11 cellular contexts compared by ENCODE assay signal in the genomic region with DNA sequence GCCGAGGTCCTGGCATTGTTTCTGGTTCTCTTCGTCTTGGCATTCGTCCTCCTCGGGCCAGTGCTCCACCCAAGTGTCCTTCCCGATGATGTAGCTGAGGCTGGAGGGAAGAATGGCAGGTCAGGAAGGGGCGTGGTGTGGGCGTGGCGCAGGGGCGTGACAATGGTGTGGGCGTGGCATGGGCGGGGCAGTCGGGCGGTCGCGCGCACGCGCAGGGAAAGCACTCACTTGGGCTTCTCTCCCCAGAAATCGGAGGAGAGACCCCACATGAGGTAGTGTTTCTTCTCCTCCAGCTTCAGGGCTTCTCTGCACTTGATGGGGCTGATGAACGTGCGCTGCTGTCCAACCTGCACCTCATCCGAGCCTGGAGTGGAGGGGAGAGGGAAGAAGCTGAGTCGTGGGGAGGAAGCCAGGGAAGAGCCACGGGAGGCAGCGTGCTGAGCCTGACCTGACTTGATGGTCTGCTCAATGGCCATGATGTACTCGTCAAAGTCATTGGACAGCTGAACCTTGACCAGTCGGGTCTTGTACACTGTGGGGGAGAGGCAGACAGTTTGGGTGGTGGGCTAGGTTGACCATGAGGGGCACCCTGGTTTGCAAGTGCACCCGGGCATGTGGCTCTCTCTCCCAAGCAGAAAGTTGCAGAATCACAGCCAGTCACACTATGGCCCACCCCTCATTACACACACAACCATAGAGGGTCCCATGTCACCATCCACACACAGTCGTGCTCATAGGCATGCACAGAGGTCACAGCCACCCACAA. TPM values are rescaled to one million over a fixed set of nuclear protein-coding genes. Genes with fewer than 3 reads are reported as not detected.
DNase-seq lines count a peak whose midpoint lies in the region; ATAC-seq, FAIRE-seq and TF ChIP-seq lines count a peak whose summit lies in the region.
"Had no signal": no experiment of that assay in that cellular context is flagged by ENCODE, and none has a peak within 500 bp of the region (broad histone marks: within the 10 kb centered on the region; RNA-seq: fewer than 3 reads in every experiment).

No MANE protein-coding gene starts in this region.

- no peaks in the 10 kb centered on the region for H3K27me3 Mint-ChIP-seq in CD4-positive, CD25-positive, alpha-beta regulatory T cell

- POLR2A ChIA-PET in GM12878 (lab: Charles Lee), result no interaction called here

- H3K9ac ChIP-seq in GM12878 (ENCODE audit: control insufficient read depth, insufficient read depth, low read length), result no peak overlapping the region
- H3K9ac ChIP-seq in MM.1S (ENCODE audit: low read length), result no peak overlapping the region

- H3K9me2 ChIP-seq in MM.1S (replicated peaks; ENCODE audit: insufficient read depth, low read length), result no peaks in the 10 kb centered on the region

- H3F3A ChIP-seq in MM.1S (ENCODE audit: insufficient read depth, low read length), result peaks cover 9% of the 10 kb centered on the region; the same call in 1 of the 2 replicates

- no peaks in the 10 kb centered on the region for H3K27me3 ChIP-seq in CD4-positive, CD25-positive, alpha-beta regulatory T cell (ENCODE audit: control insufficient read depth, insufficient read depth, low read length)
- no peaks in the 10 kb centered on the region for H3K27me3 ChIP-seq in GM12878 (replicated peaks in 1 of 2; ENCODE audit: control insufficient read depth in 2 of 2, insufficient read depth in 2 of 2, low read length in 1 of 2)
- peaks cover 35% of the 10 kb centered on the region for H3K27me3 ChIP-seq in MM.1S (replicated peaks; ENCODE audit: insufficient read depth, low read length)
- H3K27me3 ChIP-seq: brain microvascular endothelial cell had no signal

- no TSS peak for BruUV-seq in GM12878 (replicated peaks; lab: Mats Ljungman, UMichigan)

- peaks cover 28 to 58% (median 31%) of the 10 kb centered on the region in 4 donors for H3K4me1 Mint-ChIP-seq in CD4-positive, CD25-positive, alpha-beta regulatory T cell

- H2AFZ ChIP-seq in GM12878 (ENCODE audit: control insufficient read depth, low read depth, low read length) (no peak overlapping the region), MM.1S (ENCODE audit: low read length) (no peak overlapping the region)

- no peak for TF ChIP-seq EP300 in GM12878 (IDR thresholded peaks at IDR 0.05; ENCODE audit: borderline replicate concordance in 1 of 2, control insufficient read depth in 1 of 2, low read depth in 2 of 2, low read length in 2 of 2)

- peak overlapping the region in 1 of 3 donors; percentile 66 for H3K27ac Mint-ChIP-seq in CD4-positive, CD25-positive, alpha-beta regulatory T cell

- TF ChIP-seq CTCF in GM12878 (IDR thresholded peaks at IDR 0.05 in 2 of 3, conservative IDR thresholded peaks at IDR 0.05 in 1 of 3; ENCODE audit: control insufficient read depth in 2 of 3, extremely low read depth in 1 of 3, insufficient read depth in 1 of 3, low read depth in 3 of 3, low read length in 3 of 3) (no peak), MM.1S (IDR thresholded peaks at IDR 0.05; ENCODE audit: low read length) (no peak)

- peak overlapping the region in 3 of 4 donors; percentile 64 to 72 (median 67) for H3K4me3 Mint-ChIP-seq in CD4-positive, CD25-positive, alpha-beta regulatory T cell

- RAD21 ChIA-PET in GM12878 (lab: Charles Lee; ENCODE audit: unreplicated experiment), result interaction anchor here (0.9 kb wide), 1 partner anchor 95 kb away, joined by 3 read pairs; a partner anchor contains a TSS

- peaks cover 0 to 9% (median 0%) of the 10 kb centered on the region in 7 donors for H3K9me3 Mint-ChIP-seq in CD4-positive, CD25-positive, alpha-beta regulatory T cell

- 0 out of 2 replicates have a peak overlapping the region, but pooled peaks have one; percentile 9 for H3K4me2 ChIP-seq in GM12878 (ENCODE audit: control insufficient read depth, insufficient read depth)
- H3K4me2 ChIP-seq in MM.1S (ENCODE audit: low read depth, low read length), result no peak overlapping the region

- WGBS in GM12878 (ENCODE audit: insufficient coverage, insufficient replicate concordance, low lambda C conversion rate, missing lambda C conversion rate), result 3% methylated on average over 29 of the region's 29 CpGs

- in situ Hi-C loops in GM12878 (cut with MboI), result no loop called here

- peak; percentile 24 to 39 (median 30) for DNase-seq in CD4-positive, CD25-positive, alpha-beta regulatory T cell
- DNase-seq in OCI-M1 (lab: John Stamatoyannopoulos, UW) (peak; percentile 65), GM12878 (ENCODE audit: low read depth, low spot score) (no peak), mucosa of gallbladder (ENCODE audit: low spot score) (peak; percentile 35), MM.1S (no peak), medulla oblongata (ENCODE audit: extremely low spot score) (no peak)
- DNase-seq: DMS153 had no signal

- no peak overlapping the region for H3K27ac ChIP-seq in CD4-positive, CD25-positive, alpha-beta regulatory T cell (ENCODE audit: insufficient read depth, low read length, poor library complexity, severe bottlenecking)
- no peak overlapping the region for H3K27ac ChIP-seq in GM12878 (ENCODE audit: control insufficient read depth, insufficient read depth)
- no peak overlapping the region for H3K27ac ChIP-seq in MM.1S (ENCODE audit: low read length)
- H3K27ac ChIP-seq: brain microvascular endothelial cell had no signal

- no peak for TF ChIP-seq RAD21 in GM12878 (IDR thresholded peaks at IDR 0.05; ENCODE audit: insufficient read depth, low read depth, low read length)

- H3K9me3 ChIP-seq in CD4-positive, CD25-positive, alpha-beta regulatory T cell (ENCODE audit: control insufficient read depth in 2 of 2, low read length in 2 of 2), result no peaks in the 10 kb centered on the region
- H3K9me3 ChIP-seq in GM12878 (replicated peaks; ENCODE audit: control insufficient read depth, insufficient read depth, low read length) (no peaks in the 10 kb centered on the region), MM.1S (replicated peaks; ENCODE audit: insufficient read depth, low read length) (no peaks in the 10 kb centered on the region)

- peaks cover 29% of the 10 kb centered on the region for H3K4me1 ChIP-seq in CD4-positive, CD25-positive, alpha-beta regulatory T cell (ENCODE audit: control insufficient read depth, insufficient read depth, low read length, poor library complexity, severe bottlenecking)
- H3K4me1 ChIP-seq in GM12878 (ENCODE audit: control insufficient read depth, insufficient read depth, low read length), result peaks cover 20% of the 10 kb centered on the region
- peaks cover 10% of the 10 kb centered on the region for H3K4me1 ChIP-seq in MM.1S (ENCODE audit: low read length)

- ATAC-seq in CD4-positive, CD25-positive, alpha-beta regulatory T cell (ENCODE audit: low read depth in 2 of 2), result no peak
- 0 out of 3 replicates have a peak, but pooled peaks have one; percentile 12 for ATAC-seq in GM12878
- ATAC-seq in HG02642 (IDR thresholded peaks at IDR 0.05; ENCODE audit: poor library complexity, unreplicated experiment), result no peak
- no peak for ATAC-seq in HG02852 (IDR thresholded peaks at IDR 0.05; ENCODE audit: unreplicated experiment)

- CTCF ChIA-PET in GM12878 (lab: Yijun Ruan, JAX), result interaction anchor here (0.6 kb wide), 1 partner anchor 44 kb away, joined by 3 read pairs; no protein-coding TSS in a partner anchor

- H3K4me3 ChIP-seq in CD4-positive, CD25-positive, alpha-beta regulatory T cell (ENCODE audit: low read depth, low read length), result peak overlapping the region; percentile 32
- H3K4me3 ChIP-seq in GM12878, result no peak overlapping the region
- H3K4me3 ChIP-seq in MM.1S (ENCODE audit: low read length), result no peak overlapping the region

- intact Hi-C loops in GM12878 (cut with micrococcal nuclease; ENCODE audit: unreplicated experiment), result no loop called here

- H3K79me2 ChIP-seq in GM12878 (ENCODE audit: control insufficient read depth, insufficient read depth, low read length), result no peaks in the 10 kb centered on the region
- H3K79me2 ChIP-seq in MM.1S (ENCODE audit: low read length), result no peaks in the 10 kb centered on the region

- no peaks in the 10 kb centered on the region for H3K36me3 Mint-ChIP-seq in CD4-positive, CD25-positive, alpha-beta regulatory T cell

- H4K20me1 ChIP-seq in GM12878 (ENCODE audit: control insufficient read depth, insufficient read depth), result no peaks in the 10 kb centered on the region
- no peaks in the 10 kb centered on the region for H4K20me1 ChIP-seq in MM.1S (ENCODE audit: insufficient read depth, low read length)

- no peaks in the 10 kb centered on the region for H3K36me3 ChIP-seq in CD4-positive, CD25-positive, alpha-beta regulatory T cell (ENCODE audit: control insufficient read depth, insufficient read depth, low read length)
- H3K36me3 ChIP-seq in GM12878 (ENCODE audit: control insufficient read depth in 2 of 2, insufficient read depth in 2 of 2, low read length in 1 of 2) (no peaks in the 10 kb centered on the region; a peak in 1 of 4 replicates), MM.1S (replicated peaks; ENCODE audit: insufficient read depth, low read length) (no peaks in the 10 kb centered on the region)
- H3K36me3 ChIP-seq: brain microvascular endothelial cell had no signal

- no peak for TF ChIP-seq POLR2A in GM12878 (IDR thresholded peaks at IDR 0.05; ENCODE audit: low read depth, low read length)

- SMC1A ChIA-PET in GM12878 (lab: Charles Lee; ENCODE audit: uncharacterized antibody, unreplicated experiment), result interaction anchor here (0.7 to 1.4 kb wide), 2 partner anchors 8 to 43 kb away, joined by 3 read pairs; no protein-coding TSS in a partner anchor

- no peak for FAIRE-seq in GM12878 (lab: Jason Lieb, UNC)

RNA-seq across cellular contexts. Expression of a gene that starts 8.1 kb away (rescaled TPM):
- total RNA-seq in CD4-positive, CD25-positive, alpha-beta regulatory T cell, result 8.4 TPM
- 1 to 10 TPM; 2.6 to 8.9 (median 5.4) TPM for polyA plus RNA-seq in CD4-positive, CD25-positive, alpha-beta regulatory T cell
- total RNA-seq in GM12878 (2013; cell fraction: nucleolus; rRNA removed), result 24.4 and 26.2 TPM in 2 replicates
- total RNA-seq in GM12878 (2014; rRNA removed) (37.2 and 38.9 TPM in 2 replicates), GM12878 (2014; rRNA removed; fragmentation: Illumina TruSeq; extraction: Trizol) (30.6 and 31.4 TPM in 2 replicates), GM12878 (2021) (36.7 and 40.5 TPM in 2 replicates), mucosa of gallbladder (1.8 TPM)
- polyA plus RNA-seq in GM12878 (2011; ENCODE audit: low read depth), result 3.6 TPM
- polyA plus RNA-seq in GM12878 (2011; rRNA removed) (17.3 and 21.7 TPM in 2 replicates), GM12878 (2014; fragmentation: Illumina TruSeq; extraction: Trizol) (34.2 and 34.7 TPM in 2 replicates), GM12878 (2014; fragmentation: Nextera tagmentation; extraction: Ambion mirVana) (1 to 10 TPM; 4.3 to 5.7 TPM), GM12878 (2014; rRNA removed) (26.6 and 29.4 TPM in 2 replicates), GM12878 (2016; fragmentation: Nextera tagmentation; extraction: Ambion mirVana) (10 to 100 TPM; 30.0 to 31.2 TPM)
- 28.3 and 34.0 TPM in 2 replicates for polyA plus RNA-seq in GM12878 (2011; cell fraction: cytosol; rRNA removed)
- 6.8 and 11.0 TPM in 2 replicates for polyA plus RNA-seq in GM12878 (2011; cell fraction: nucleus; rRNA removed)
- 5.7 and 13.2 TPM in 2 replicates for polyA plus RNA-seq in GM12878 (2012)
- 32.6 and 34.0 TPM in 2 replicates for polyA minus RNA-seq in GM12878 (2011; rRNA and poly(A)+ RNA removed)
- polyA minus RNA-seq in GM12878 (2011; cell fraction: cytosol; rRNA and poly(A)+ RNA removed), result 9.5 and 9.9 TPM in 2 replicates
- polyA minus RNA-seq in GM12878 (2011; cell fraction: nucleus; rRNA and poly(A)+ RNA removed), result 13.3 and 17.5 TPM in 2 replicates
- total RNA-seq: RPMI7951 had no signal

RNA-seq across cellular contexts. Expression of a gene that starts 42.3 kb away (rescaled TPM):
- total RNA-seq in CD4-positive, CD25-positive, alpha-beta regulatory T cell, result not detected
- polyA plus RNA-seq in CD4-positive, CD25-positive, alpha-beta regulatory T cell, result not detected
- 3.1 and 4.3 TPM in 2 replicates for total RNA-seq in GM12878 (2013; cell fraction: nucleolus; rRNA removed)
- total RNA-seq in GM12878 (2014; rRNA removed) (0.28 and 1.6 TPM in 2 replicates), GM12878 (2014; rRNA removed; fragmentation: Illumina TruSeq; extraction: Trizol) (0.54 and 1.1 TPM in 2 replicates), GM12878 (2021) (5.9 and 6.7 TPM in 2 replicates), mucosa of gallbladder (486 TPM)
- not detected for polyA plus RNA-seq in GM12878 (2011; ENCODE audit: low read depth)
- polyA plus RNA-seq in GM12878 (2011; rRNA removed) (1.1 and 1.9 TPM in 2 replicates), GM12878 (2014; fragmentation: Illumina TruSeq; extraction: Trizol) (0.79 and 3.0 TPM in 2 replicates), GM12878 (2014; fragmentation: Nextera tagmentation; extraction: Ambion mirVana) (1 to 10 TPM in 1 of 2 experiments, under 1 TPM in 1; 0.64 to 2.7 TPM), GM12878 (2014; rRNA removed) (0.95 and 2.2 TPM in 2 replicates), GM12878 (2016; fragmentation: Nextera tagmentation; extraction: Ambion mirVana) (under 1 TPM; 0.20 to 0.25 TPM)
- 1.5 and 1.9 TPM in 2 replicates for polyA plus RNA-seq in GM12878 (2011; cell fraction: cytosol; rRNA removed)
- polyA plus RNA-seq in GM12878 (2011; cell fraction: nucleus; rRNA removed), result 1.9 and 2.6 TPM in 2 replicates
- 0.30 and 0.48 TPM in 2 replicates for polyA plus RNA-seq in GM12878 (2012)
- polyA minus RNA-seq in GM12878 (2011; rRNA and poly(A)+ RNA removed), result 2.0 and 2.3 TPM in 2 replicates
- polyA minus RNA-seq in GM12878 (2011; cell fraction: cytosol; rRNA and poly(A)+ RNA removed), result 48.6 and 52.2 TPM in 2 replicates
- polyA minus RNA-seq in GM12878 (2011; cell fraction: nucleus; rRNA and poly(A)+ RNA removed), result 4.1 and 16.8 TPM in 2 replicates

RNA-seq across cellular contexts. Expression of a gene that starts 59.3 kb away (rescaled TPM):
- 60.7 TPM for total RNA-seq in CD4-positive, CD25-positive, alpha-beta regulatory T cell
- polyA plus RNA-seq in CD4-positive, CD25-positive, alpha-beta regulatory T cell, result 10 to 100 TPM; 82.9 to 98.8 (median 87.4) TPM
- total RNA-seq in GM12878 (2013; cell fraction: nucleolus; rRNA removed), result 37.2 and 42.9 TPM in 2 replicates
- 63.1 and 67.7 TPM in 2 replicates for total RNA-seq in GM12878 (2014; rRNA removed)
- total RNA-seq in GM12878 (2014; rRNA removed; fragmentation: Illumina TruSeq; extraction: Trizol), result 42.7 and 43.8 TPM in 2 replicates
- total RNA-seq in GM12878 (2021), result 64.7 and 71.0 TPM in 2 replicates
- 17.1 TPM for polyA plus RNA-seq in GM12878 (2011; ENCODE audit: low read depth)
- polyA plus RNA-seq in GM12878 (2011; rRNA removed), result 33.6 and 56.2 TPM in 2 replicates
- polyA plus RNA-seq in GM12878 (2011; cell fraction: cytosol; rRNA removed), result 81.3 and 87.6 TPM in 2 replicates
- polyA plus RNA-seq in GM12878 (2011; cell fraction: nucleus; rRNA removed), result 178 and 218 TPM in 2 replicates
- 53.1 and 59.7 TPM in 2 replicates for polyA plus RNA-seq in GM12878 (2012)
- 28.9 and 56.1 TPM in 2 replicates for polyA plus RNA-seq in GM12878 (2014; fragmentation: Illumina TruSeq; extraction: Trizol)
- 10 to 100 TPM in 1 of 2 experiments, 1 to 10 TPM in 1; 4.4 to 17.6 TPM for polyA plus RNA-seq in GM12878 (2014; fragmentation: Nextera tagmentation; extraction: Ambion mirVana)
- polyA plus RNA-seq in GM12878 (2014; rRNA removed), result 81.1 and 87.2 TPM in 2 replicates
- 10 to 100 TPM; 57.9 to 63.1 TPM for polyA plus RNA-seq in GM12878 (2016; fragmentation: Nextera tagmentation; extraction: Ambion mirVana)
- 74.5 TPM in 2 replicates for polyA minus RNA-seq in GM12878 (2011; rRNA and poly(A)+ RNA removed)
- polyA minus RNA-seq in GM12878 (2011; cell fraction: cytosol; rRNA and poly(A)+ RNA removed), result 17.3 and 27.0 TPM in 2 replicates
- 32.6 and 40.9 TPM in 2 replicates for polyA minus RNA-seq in GM12878 (2011; cell fraction: nucleus; rRNA and poly(A)+ RNA removed)
- 137 TPM for total RNA-seq in mucosa of gallbladder

Comparison
In these comparisons a context has a peak if more than half of its experiments do, and no peak if none do; other contexts are left out.
1. DNase-seq: peak in CD4-positive, CD25-positive, alpha-beta regulatory T cell (3 of 3), OCI-M1 (single experiment) and mucosa of gallbladder (single experiment); none in GM12878 (single experiment), MM.1S (single experiment) and medulla oblongata (single experiment).
2. RNA of a gene that starts 42.3 kb away (total RNA-seq): 486 TPM in mucosa of gallbladder (single experiment); not detected in CD4-positive, CD25-positive, alpha-beta regulatory T cell (single experiment) and 0.28 to 6.7 TPM in GM12878; every median in the first group is over 10 times any median in the second.